ENCODE assay signal across 8 cellular contexts in genomic region chr11:66467756-66468155, GRCh38. TPM values are rescaled to one million over a fixed set of nuclear protein-coding genes. Genes with fewer than 3 reads are reported as not detected.
DNase-seq lines count a peak whose midpoint lies in the region; ATAC-seq and TF ChIP-seq lines count a peak whose summit lies in the region.

No MANE protein-coding gene starts in this region.

- H2AFZ ChIP-seq in Karpas-422 (ENCODE audit: low read length) (0 out of 2 replicates have a peak overlapping the region, but pooled peaks have one; percentile 49), hepatocyte (no peak overlapping the region)

- H3K4me3 ChIP-seq in Karpas-422 (ENCODE audit: low read length) (peak overlapping the region; percentile 83), hepatocyte (no peak overlapping the region)

- H4K20me1 ChIP-seq in Karpas-422 (ENCODE audit: insufficient read depth, low read depth, low read length) (peaks cover 8% of the 10 kb centered on the region; the same call in 1 of the 2 replicates), hepatocyte (ENCODE audit: insufficient read depth, poor library complexity, severe bottlenecking) (no peaks in the 10 kb centered on the region)

- H3K27me3 Mint-ChIP-seq in Calu3 (ENCODE audit: unreplicated experiment) = no peaks in the 10 kb centered on the region
- no peaks in the 10 kb centered on the region for H3K27me3 Mint-ChIP-seq in activated CD4-positive, alpha-beta memory T cell treated with anti-CD3 and anti-CD28 coated beads, Interleukin-2, amount 10 ng/mL, durations not matched to agents 7 days and 5 days

- H3K9me3 Mint-ChIP-seq in Calu3 (ENCODE audit: low read depth, unreplicated experiment) = peaks cover 2% of the 10 kb centered on the region
- no peaks in the 10 kb centered on the region for H3K9me3 Mint-ChIP-seq in activated CD4-positive, alpha-beta memory T cell treated with anti-CD3 and anti-CD28 coated beads, Interleukin-2, amount 10 ng/mL, durations not matched to agents 7 days and 5 days
- no peaks in the 10 kb centered on the region for H3K9me3 Mint-ChIP-seq in stimulated activated effector memory CD8-positive, alpha-beta T cell treated with anti-CD3 and anti-CD28 coated beads, Interleukin-12 subunit alpha, Interleukin-12 subunit beta, amount 100 ng/mL, for 72 hours

- WGBS in hepatocyte (ENCODE audit: low lambda C conversion rate, missing lambda C conversion rate) = 53% methylated on average over 6 of the region's 6 CpGs

- CTCF ChIA-PET in Calu3 (lab: Charles Lee) = interaction anchor here (1.9 kb wide), 1 partner anchor 12 kb away, joined by 7 read pairs; the partner anchor contains the start of gene DPP3
- CTCF ChIA-PET in activated CD4-positive, alpha-beta memory T cell treated with anti-CD3 and anti-CD28 coated beads, Interleukin-2, amount 10 ng/mL, durations not matched to agents 7 days and 5 days (lab: Charles Lee) = interaction anchor here (1.0 to 5.9 kb wide), 5 partner anchors 11 to 210 kb away, joined by 5 to 37 read pairs (median 7); partner anchors contain the start of genes DPP3, MRPL11 and RBM4B

- H3K27ac ChIP-seq in Karpas-422 (ENCODE audit: low read length) (no peak overlapping the region), hepatocyte (no peak overlapping the region)

- H3K27me3 ChIP-seq in Karpas-422 (ENCODE audit: low read length) (no peaks in the 10 kb centered on the region), hepatocyte (no peaks in the 10 kb centered on the region)

- intact Hi-C loops in Calu3 (cut with micrococcal nuclease; ENCODE audit: unreplicated experiment) = no loop called here

- H3K36me3 ChIP-seq in Karpas-422 (ENCODE audit: insufficient read depth, low read length) (no peaks in the 10 kb centered on the region), hepatocyte (replicated peaks; ENCODE audit: insufficient read depth, low read depth) (no peaks in the 10 kb centered on the region)

- BruUV-seq in Calu3 (replicated peaks; lab: Mats Ljungman, UMichigan) = no TSS peak

- DNase-seq in Calu3 (peak; percentile 21), Karpas-422 (no peak), hepatocyte (ENCODE audit: low spot score) (peak; percentile 34), OCI-M2 (lab: John Stamatoyannopoulos, UW; ENCODE audit: unreplicated experiment) (no peak), hepatic stellate cell (ENCODE audit: low spot score) (no peak), NCI-H2107 (lab: John Stamatoyannopoulos, UW) (no peak)
- peak; percentile 47 for DNase-seq in activated CD4-positive, alpha-beta memory T cell treated with anti-CD3 and anti-CD28 coated beads, Interleukin-2, amount 10 ng/mL, durations not matched to agents 7 days and 5 days
- DNase-seq in stimulated activated effector memory CD8-positive, alpha-beta T cell treated with anti-CD3 and anti-CD28 coated beads, Interleukin-12 subunit alpha, Interleukin-12 subunit beta, amount 100 ng/mL, for 72 hours (ENCODE audit: low spot score in 2 of 2) = no peak

- POLR2A ChIA-PET in activated CD4-positive, alpha-beta memory T cell treated with anti-CD3 and anti-CD28 coated beads, Interleukin-2, amount 10 ng/mL, durations not matched to agents 7 days and 5 days (lab: Charles Lee) = interaction anchor here (0.6 to 4.5 kb wide), 5 partner anchors 12 to 1804 kb away, joined by 3 to 28 read pairs (median 6); partner anchors contain the start of genes C11orf24, DPP3, MRPL11 and RBM14

- H3K4me3 Mint-ChIP-seq in Calu3 (ENCODE audit: low read depth, unreplicated experiment) = peak overlapping the region; percentile 86
- H3K4me3 Mint-ChIP-seq in activated CD4-positive, alpha-beta memory T cell treated with anti-CD3 and anti-CD28 coated beads, Interleukin-2, amount 10 ng/mL, durations not matched to agents 7 days and 5 days = peak overlapping the region; percentile 87
- H3K4me3 Mint-ChIP-seq in stimulated activated effector memory CD8-positive, alpha-beta T cell treated with anti-CD3 and anti-CD28 coated beads, Interleukin-12 subunit alpha, Interleukin-12 subunit beta, amount 100 ng/mL, for 72 hours = peak overlapping the region; percentile 75

- peaks cover 25% of the 10 kb centered on the region for H3K36me3 Mint-ChIP-seq in Calu3 (ENCODE audit: insufficient read depth, unreplicated experiment)
- no peaks in the 10 kb centered on the region for H3K36me3 Mint-ChIP-seq in activated CD4-positive, alpha-beta memory T cell treated with anti-CD3 and anti-CD28 coated beads, Interleukin-2, amount 10 ng/mL, durations not matched to agents 7 days and 5 days (ENCODE audit: low read depth)
- H3K36me3 Mint-ChIP-seq in stimulated activated effector memory CD8-positive, alpha-beta T cell treated with anti-CD3 and anti-CD28 coated beads, Interleukin-12 subunit alpha, Interleukin-12 subunit beta, amount 100 ng/mL, for 72 hours = peaks cover 11% of the 10 kb centered on the region

- H3K9me2 ChIP-seq in Karpas-422 (replicated peaks; ENCODE audit: insufficient read depth, low read length) (no peaks in the 10 kb centered on the region), hepatocyte (replicated peaks; ENCODE audit: insufficient read depth) (no peaks in the 10 kb centered on the region)

- H3K9ac ChIP-seq in Karpas-422 (ENCODE audit: low read length) = peak overlapping the region; percentile 76

- H3K9me3 ChIP-seq in Karpas-422 (ENCODE audit: low read length) (no peaks in the 10 kb centered on the region), hepatocyte (ENCODE audit: low read depth) (no peaks in the 10 kb centered on the region)

- H3K4me1 Mint-ChIP-seq in Calu3 (ENCODE audit: low read depth, unreplicated experiment) = peaks cover 8% of the 10 kb centered on the region
- peaks cover 30% of the 10 kb centered on the region for H3K4me1 Mint-ChIP-seq in activated CD4-positive, alpha-beta memory T cell treated with anti-CD3 and anti-CD28 coated beads, Interleukin-2, amount 10 ng/mL, durations not matched to agents 7 days and 5 days
- peaks cover 28% of the 10 kb centered on the region for H3K4me1 Mint-ChIP-seq in stimulated activated effector memory CD8-positive, alpha-beta T cell treated with anti-CD3 and anti-CD28 coated beads, Interleukin-12 subunit alpha, Interleukin-12 subunit beta, amount 100 ng/mL, for 72 hours

- TF ChIP-seq CTCF in Calu3 (IDR thresholded peaks at IDR 0.05; ENCODE audit: unreplicated experiment) (no peak), hepatocyte (IDR thresholded peaks at IDR 0.05; ENCODE audit: poor library complexity) (no peak)

- no peak for ATAC-seq in stimulated activated effector memory CD8-positive, alpha-beta T cell treated with anti-CD3 and anti-CD28 coated beads, Interleukin-12 subunit alpha, Interleukin-12 subunit beta, amount 100 ng/mL, for 72 hours

- H3K79me2 ChIP-seq in Karpas-422 (ENCODE audit: low read length) (no peaks in the 10 kb centered on the region), hepatocyte (peaks cover 2% of the 10 kb centered on the region)

- no peak overlapping the region for H3K27ac Mint-ChIP-seq in Calu3 (ENCODE audit: unreplicated experiment)
- no peak overlapping the region for H3K27ac Mint-ChIP-seq in activated CD4-positive, alpha-beta memory T cell treated with anti-CD3 and anti-CD28 coated beads, Interleukin-2, amount 10 ng/mL, durations not matched to agents 7 days and 5 days
- peak overlapping the region; percentile 68 for H3K27ac Mint-ChIP-seq in stimulated activated effector memory CD8-positive, alpha-beta T cell treated with anti-CD3 and anti-CD28 coated beads, Interleukin-12 subunit alpha, Interleukin-12 subunit beta, amount 100 ng/mL, for 72 hours

- H3K4me2 ChIP-seq in Karpas-422 (ENCODE audit: low read depth, low read length, poor library complexity, severe bottlenecking) = peak overlapping the region; percentile 91
- H3K4me2 ChIP-seq in hepatocyte = peak overlapping the region; percentile 99

- H3K4me1 ChIP-seq in Karpas-422 (ENCODE audit: low read length) (peaks cover 27% of the 10 kb centered on the region), hepatocyte (ENCODE audit: insufficient read depth) (peaks cover 12% of the 10 kb centered on the region)

RNA-seq across cellular contexts. Expression of gene PELI3, which starts 1.1 kb away (rescaled TPM):
- total RNA-seq in Calu3 (2022) (7.6 and 8.1 TPM in 2 replicates), hepatocyte (5.5 and 6.7 TPM in 2 replicates)
- total RNA-seq in Karpas-422 (2014; rRNA removed; shearing (Covaris generic); ENCODE audit: low replicate concordance) = 5.6 and 6.7 TPM in 2 replicates
- 1 to 10 TPM; 6.8 to 7.5 TPM for total RNA-seq in activated CD4-positive, alpha-beta memory T cell treated with anti-CD3 and anti-CD28 coated beads, Interleukin-2, amount 10 ng/mL, durations not matched to agents 7 days and 5 days
- polyA plus RNA-seq in hepatocyte = 5.5 and 10.9 TPM in 2 replicates

RNA-seq across cellular contexts. Expression of gene DPP3, which starts 12.5 kb away (rescaled TPM):
- total RNA-seq in Calu3 (2022) = 57.4 and 58.0 TPM in 2 replicates
- total RNA-seq in Karpas-422 (2014; rRNA removed; shearing (Covaris generic); ENCODE audit: low replicate concordance) = 77.9 and 91.5 TPM in 2 replicates
- 10 to 100 TPM; 59.3 to 60.6 TPM for total RNA-seq in activated CD4-positive, alpha-beta memory T cell treated with anti-CD3 and anti-CD28 coated beads, Interleukin-2, amount 10 ng/mL, durations not matched to agents 7 days and 5 days
- total RNA-seq in hepatocyte = 46.0 and 56.0 TPM in 2 replicates
- 54.8 and 57.3 TPM in 2 replicates for polyA plus RNA-seq in hepatocyte

RNA-seq across cellular contexts. Expression of gene MRPL11, which starts 29.1 kb away (rescaled TPM):
- total RNA-seq in Calu3 (2022) (76.1 and 79.6 TPM in 2 replicates), hepatocyte (45.6 and 60.6 TPM in 2 replicates)
- 69.6 and 80.4 TPM in 2 replicates for total RNA-seq in Karpas-422 (2014; rRNA removed; shearing (Covaris generic); ENCODE audit: low replicate concordance)
- 10 to 100 TPM; 44.2 to 55.3 TPM for total RNA-seq in activated CD4-positive, alpha-beta memory T cell treated with anti-CD3 and anti-CD28 coated beads, Interleukin-2, amount 10 ng/mL, durations not matched to agents 7 days and 5 days
- polyA plus RNA-seq in hepatocyte = 57.1 and 59.8 TPM in 2 replicates

RNA-seq across cellular contexts. Expression of gene BBS1, which starts 42.7 kb away (rescaled TPM):
- total RNA-seq in Calu3 (2022) = 32.2 and 38.2 TPM in 2 replicates
- total RNA-seq in Karpas-422 (2014; rRNA removed; shearing (Covaris generic); ENCODE audit: low replicate concordance) = 9.1 and 37.3 TPM in 2 replicates
- total RNA-seq in activated CD4-positive, alpha-beta memory T cell treated with anti-CD3 and anti-CD28 coated beads, Interleukin-2, amount 10 ng/mL, durations not matched to agents 7 days and 5 days = 10 to 100 TPM; 16.8 to 16.9 TPM
- total RNA-seq in hepatocyte = 25.1 and 33.4 TPM in 2 replicates
- 27.7 and 33.9 TPM in 2 replicates for polyA plus RNA-seq in hepatocyte

RNA-seq across cellular contexts. Expression of gene NPAS4, which starts 46.9 kb away (rescaled TPM):
- total RNA-seq in Calu3 (2022) (not detected in 2 replicates), hepatocyte (0.60 TPM in 1 of 2 replicates, not detected in the other)
- total RNA-seq in Karpas-422 (2014; rRNA removed; shearing (Covaris generic); ENCODE audit: low replicate concordance) = not detected in 2 replicates
- total RNA-seq in activated CD4-positive, alpha-beta memory T cell treated with anti-CD3 and anti-CD28 coated beads, Interleukin-2, amount 10 ng/mL, durations not matched to agents 7 days and 5 days = under 1 TPM in 1 of 2 experiments, not detected in 1; 0.20 TPM
- 0.31 TPM in 1 of 2 replicates, not detected in the other for polyA plus RNA-seq in hepatocyte

Comparison
In these comparisons a context has a peak if more than half of its experiments do, and no peak if none do; other contexts are left out.
1. DNase-seq: peak in Calu3 (single experiment), activated CD4-positive, alpha-beta memory T cell treated with anti-CD3 and anti-CD28 coated beads, Interleukin-2, amount 10 ng/mL, durations not matched to agents 7 days and 5 days (single experiment) and hepatocyte (single experiment); none in Karpas-422 (single experiment), stimulated activated effector memory CD8-positive, alpha-beta T cell treated with anti-CD3 and anti-CD28 coated beads, Interleukin-12 subunit alpha, Interleukin-12 subunit beta, amount 100 ng/mL, for 72 hours (0 of 2), OCI-M2 (single experiment), hepatic stellate cell (single experiment) and NCI-H2107 (single experiment).
2. Peak in every context shown above with its lines, with median percentiles within 50 percentile points of each other: H3K4me3 Mint-ChIP-seq.